In genomic region chr16:25874196-25874595, GRCh38 we compare ENCODE assay signal across 25 cellular contexts.
DNase-seq lines count a peak whose midpoint lies in the region; ATAC-seq, FAIRE-seq and TF ChIP-seq lines count a peak whose summit lies in the region.
"Had no signal": no experiment of that assay in that cellular context is flagged by ENCODE, and none has a peak within 500 bp of the region (broad histone marks: within the 10 kb centered on the region; RNA-seq: fewer than 3 reads in every experiment).

No MANE protein-coding gene starts in this region.

- H2BK20ac ChIP-seq in H1 (ENCODE audit: low read length), result no peak overlapping the region

- H3K9ac ChIP-seq in H1 (replicated peaks in 1 of 4; ENCODE audit: extremely low read depth in 1 of 4, low read depth in 3 of 4, low read length in 3 of 4), result no peak overlapping the region
- H3K9ac ChIP-seq: BLaER1 had no signal

- H3K56ac ChIP-seq in H1 (replicated peaks; ENCODE audit: insufficient read length, low read depth, low read length), result peak overlapping the region; percentile 52

- TF ChIP-seq EP300 in H1 (IDR thresholded peaks at IDR 0.05; ENCODE audit: borderline replicate concordance in 1 of 2, low read depth in 2 of 2, low read length in 2 of 2), result no peak

- no peaks in the 10 kb centered on the region for H3K9me3 ChIP-seq in H1 (ENCODE audit: insufficient read depth in 2 of 2, low read depth in 1 of 2, low read length in 1 of 2)
- H3K9me3 ChIP-seq: A549, BE2C, BLaER1 had no signal

- H2BK5ac ChIP-seq in H1 (ENCODE audit: low read depth, low read length), result no peak overlapping the region

- POLR2A ChIA-PET in H1 (lab: Charles Lee; ENCODE audit: partially characterized antibody), result no interaction called here

- no peaks in the 10 kb centered on the region for H3K36me3 ChIP-seq in H1 (ENCODE audit: control insufficient read depth in 2 of 4, insufficient read depth in 4 of 4, low read length in 3 of 4)
- H3K36me3 ChIP-seq: BE2C, BLaER1 had no signal

- ATAC-seq in HG03108 (IDR thresholded peaks at IDR 0.05; ENCODE audit: unreplicated experiment), result no peak
- ATAC-seq: A549 had no signal

- TF ChIP-seq RAD21 in H1 (IDR thresholded peaks at IDR 0.05 in 1 of 2, conservative IDR thresholded peaks at IDR 0.05 in 1 of 2; ENCODE audit: low read depth in 2 of 2, low read length in 2 of 2), result no peak

- H3K4me3 ChIP-seq in H1 (ENCODE audit: extremely low read depth in 1 of 4, insufficient read depth in 2 of 4, low read depth in 3 of 4, low read length in 4 of 4), result no peak overlapping the region
- H3K4me3 ChIP-seq: A549, BLaER1 had no signal

- CTCF ChIA-PET in H1 (lab: Charles Lee; ENCODE audit: partially characterized antibody), result interaction anchor here (0.7 kb wide), 1 partner anchor 499 kb away, joined by 5 read pairs; no protein-coding TSS in a partner anchor

- no peak overlapping the region for H3K23ac ChIP-seq in H1 (ENCODE audit: insufficient read length)

- no peak overlapping the region for H3K14ac ChIP-seq in H1 (ENCODE audit: insufficient read length)

- no peaks in the 10 kb centered on the region for H3K79me2 ChIP-seq in H1 (ENCODE audit: control insufficient read depth in 1 of 2, insufficient read depth in 2 of 2, low read length in 2 of 2)

- DNase-seq in NCI-H748 (lab: John Stamatoyannopoulos, UW; ENCODE audit: unreplicated experiment), result peak; percentile 25
- DNase-seq in NCI-H748 treated with DMSO at 0.1 percent for 48 hours (lab: John Stamatoyannopoulos, UW), result no peak
- peak; percentile 69 for DNase-seq in cerebellar cortex (ENCODE audit: low spot score)
- no peak for DNase-seq in H1 (ENCODE audit: low read depth in 1 of 2, low spot score in 2 of 2)
- DNase-seq in AG08396 (ENCODE audit: low spot score), result no peak
- DNase-seq: BE2C; C1 segment of cervical spinal cord; CD4-positive, alpha-beta memory T cell; CD4-positive, CD25-positive, alpha-beta regulatory T cell; CD8-positive, alpha-beta memory T cell; COR-L47; DMS 273 treated with DMSO at 0.1 percent for 48 hours; DMS153; DMS53; DMS79; DND-41; EL; GF-D8 had no signal

- no peaks in the 10 kb centered on the region for H3K27me3 ChIP-seq in H1 (replicated peaks in 1 of 4; ENCODE audit: control insufficient read depth in 3 of 4, extremely low read depth in 1 of 4, insufficient read depth in 3 of 4, low read length in 3 of 4)
- H3K27me3 ChIP-seq: BE2C, BLaER1 had no signal

- no peak overlapping the region for H4K8ac ChIP-seq in H1 (ENCODE audit: extremely low read depth, insufficient read depth, low read length)

- FAIRE-seq in H1 (lab: Jason Lieb, UNC), result no peak
- FAIRE-seq: A549, G401.6, GM12891, GM19239 had no signal

- no peak overlapping the region for H3K4me2 ChIP-seq in H1 (ENCODE audit: insufficient read depth in 1 of 2, low read depth in 2 of 2, low read length in 2 of 2)
- H3K4me2 ChIP-seq: A549, BLaER1 had no signal

- H2BK15ac ChIP-seq in H1 (ENCODE audit: low read length), result no peak overlapping the region

- no peaks in the 10 kb centered on the region for H3K79me1 ChIP-seq in H1 (ENCODE audit: low read depth, low read length)

- no peak for TF ChIP-seq POLR2A in H1 (IDR thresholded peaks at IDR 0.05; ENCODE audit: control extremely low read depth in 1 of 2, low read depth in 2 of 2, low read length in 2 of 2)

- no peak overlapping the region for H4K5ac ChIP-seq in H1 (ENCODE audit: insufficient read length, low read depth, low read length)

- no peak overlapping the region for H3K27ac ChIP-seq in H1 (ENCODE audit: low read depth, low read length)
- H3K27ac ChIP-seq: 22Rv1, A549, BLaER1 had no signal

- H3K4ac ChIP-seq in H1 (replicated peaks; ENCODE audit: insufficient read length, low read depth, low read length), result no peak overlapping the region

- H4K20me1 ChIP-seq in H1 (replicated peaks in 1 of 2; ENCODE audit: control insufficient read depth in 1 of 2, insufficient read depth in 2 of 2, low read length in 2 of 2), result peaks cover 0 to 4% of the 10 kb centered on the region in 2 experiments
- H4K20me1 ChIP-seq: BLaER1 had no signal

- H2AK5ac ChIP-seq in H1 (ENCODE audit: low read depth, low read length), result no peak overlapping the region

- no peak for TF ChIP-seq CTCF in H1 (IDR thresholded peaks at IDR 0.05; ENCODE audit: control extremely low read depth in 1 of 3, insufficient read depth in 1 of 3, low read depth in 1 of 3, low read length in 3 of 3)

- H2BK120ac ChIP-seq in H1 (replicated peaks; ENCODE audit: low read depth, low read length), result no peak overlapping the region

- H2AFZ ChIP-seq in H1 (ENCODE audit: low read length), result no peak overlapping the region

- no peaks in the 10 kb centered on the region for H3K4me1 ChIP-seq in H1 (replicated peaks in 1 of 4; ENCODE audit: control insufficient read depth in 3 of 4, insufficient read depth in 4 of 4, low read length in 3 of 4)
- H3K4me1 ChIP-seq: A549, BE2C, BLaER1 had no signal

- H4K91ac ChIP-seq in H1 (replicated peaks; ENCODE audit: insufficient read length, low read length), result no peak overlapping the region

- no peak overlapping the region for H2BK12ac ChIP-seq in H1 (ENCODE audit: low read depth, low read length)

- H3K18ac ChIP-seq in H1 (ENCODE audit: extremely low read depth, low read length), result no peak overlapping the region

- H3K23me2 ChIP-seq in H1 (ENCODE audit: low read depth, low read length), result peaks cover 12% of the 10 kb centered on the region; the same call in 1 of the 2 replicates

TF ChIP-seq in H1, 55 proteins besides CTCF, POLR2A, EP300 and RAD21:
- TF ChIP-seq CBX5 (IDR thresholded peaks at IDR 0.05; ENCODE audit: low read depth, low read length) (no peak), SIN3A (conservative IDR thresholded peaks at IDR 0.05 in 1 of 2, IDR thresholded peaks at IDR 0.05 in 1 of 2; ENCODE audit: low read depth in 1 of 2, low read length in 2 of 2) (no peak), TAF1 (IDR thresholded peaks at IDR 0.05; ENCODE audit: low read depth, low read length) (no peak), BCL11A (IDR thresholded peaks at IDR 0.05; ENCODE audit: low read depth in 2 of 2, low read length in 2 of 2) (no peak), ASH2L (IDR thresholded peaks at IDR 0.05; ENCODE audit: low read length) (no peak), ATF3 (IDR thresholded peaks at IDR 0.05; ENCODE audit: insufficient read depth, low read depth, low read length) (no peak), CTBP2 (IDR thresholded peaks at IDR 0.05; ENCODE audit: borderline replicate concordance, insufficient read depth, insufficient read length, low read length) (no peak), CHD1 (IDR thresholded peaks at IDR 0.05; ENCODE audit: low read depth, low read length) (no peak), SUZ12 (IDR thresholded peaks at IDR 0.05; ENCODE audit: low read length) (no peak), ZNF274 (IDR thresholded peaks at IDR 0.05; ENCODE audit: borderline replicate concordance, extremely low read depth, low read length) (no peak), TBP (IDR thresholded peaks at IDR 0.05; ENCODE audit: low read depth, low read length) (no peak), POU5F1 (IDR thresholded peaks at IDR 0.05; ENCODE audit: low read depth, low read length) (no peak)

Comparison
In these comparisons a context has a peak if more than half of its experiments do, and no peak if none do; other contexts are left out.
1. DNase-seq: peak in NCI-H748 (single experiment) and cerebellar cortex (single experiment); none in NCI-H748 treated with DMSO at 0.1 percent for 48 hours (single experiment), H1 (0 of 2) and AG08396 (single experiment).